In the genomic region with DNA sequence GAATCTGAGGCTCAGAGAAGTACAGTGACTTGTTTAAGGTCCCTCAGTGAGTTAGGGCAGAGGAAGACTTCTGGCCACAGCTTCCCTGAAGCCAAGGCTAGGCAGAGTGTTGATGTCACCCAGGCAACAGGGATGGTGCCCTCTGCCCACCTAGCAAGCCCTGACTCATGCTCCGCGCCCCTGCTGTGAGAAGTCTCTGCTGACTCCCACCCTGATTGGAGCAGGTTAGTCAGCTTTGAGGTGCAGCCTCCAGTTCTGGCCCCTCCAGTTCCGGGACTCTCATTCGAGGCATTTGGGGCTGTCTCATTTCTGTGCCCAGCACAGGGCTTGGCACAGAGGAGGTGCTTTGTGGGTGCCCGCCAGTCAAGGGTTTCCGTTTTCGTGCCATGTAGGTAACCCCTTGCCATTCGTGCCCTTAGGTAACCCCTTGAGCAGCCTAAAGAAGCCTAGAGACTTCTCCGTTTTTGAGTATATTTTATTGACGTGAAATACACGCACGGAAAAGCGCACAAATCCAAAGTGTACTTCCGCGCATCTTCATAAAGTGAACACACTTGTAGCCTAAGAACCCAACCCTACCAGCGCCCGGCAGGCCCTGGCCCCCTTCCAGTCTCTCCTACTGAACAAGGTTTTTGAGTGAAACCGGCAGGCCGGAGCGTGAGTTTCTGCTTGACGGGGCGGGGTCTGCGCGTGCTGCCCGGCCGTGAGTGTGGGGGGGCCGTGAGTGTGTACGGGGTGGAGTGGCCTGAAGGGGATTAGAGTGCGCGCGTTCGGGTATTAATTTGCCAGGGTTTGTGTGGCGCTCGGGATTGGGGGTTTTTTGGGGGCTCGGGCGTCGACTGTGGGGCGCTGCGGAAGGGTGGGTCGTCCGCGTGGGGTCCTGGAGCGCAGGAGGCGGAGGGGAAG, we compare ENCODE assay signal across 10 cellular contexts. TPM values are rescaled to one million over a fixed set of nuclear protein-coding genes. Genes with fewer than 3 reads are reported as not detected.
DNase-seq lines count a peak whose midpoint lies in the region; ATAC-seq and TF ChIP-seq lines count a peak whose summit lies in the region.
"Not testable (repeated sequence)": the region's sequence is repeated elsewhere in the genome, so short reads cannot be mapped to it uniquely, and the experiment has no call there.
"Had no signal": no experiment of that assay in that cellular context is flagged by ENCODE, and none has a peak within 500 bp of the region (broad histone marks: within the 10 kb centered on the region; RNA-seq: fewer than 3 reads in every experiment).

No MANE protein-coding gene starts in this region.

- POLR2A ChIA-PET in activated naive CD8-positive, alpha-beta T cell treated with anti-CD3 and anti-CD28 coated beads, Interleukin-2, amount 10 ng/mL, durations not matched to agents 7 days and 5 days (lab: Charles Lee): not testable (repeated sequence)

- not testable (repeated sequence) for H3K36me3 Mint-ChIP-seq in activated naive CD8-positive, alpha-beta T cell treated with anti-CD3 and anti-CD28 coated beads, Interleukin-2, amount 10 ng/mL, durations not matched to agents 7 days and 5 days

- TF ChIP-seq CTCF in LNCaP clone FGC (IDR thresholded peaks at IDR 0.05; ENCODE audit: control insufficient read depth, extremely low read depth, insufficient read depth); heart right ventricle (IDR thresholded peaks at IDR 0.05); vagina (IDR thresholded peaks at IDR 0.05): not testable (repeated sequence)

- not testable (repeated sequence) for H3K36me3 ChIP-seq in heart right ventricle; rectal smooth muscle tissue (ENCODE audit: control insufficient read depth, insufficient read depth, low read length); vagina

- H3K4me1 ChIP-seq in heart right ventricle; rectal smooth muscle tissue (ENCODE audit: control insufficient read depth, insufficient read depth, low read length); vagina: not testable (repeated sequence)

- DNase-seq in LNCaP clone FGC (ENCODE audit: low read depth); activated naive CD8-positive, alpha-beta T cell treated with anti-CD3 and anti-CD28 coated beads, Interleukin-2, amount 10 ng/mL, durations not matched to agents 7 days and 5 days; heart right ventricle; vagina (ENCODE audit: extremely low spot score in 2 of 2): not testable (repeated sequence)

- not testable (repeated sequence) for H3K27me3 ChIP-seq in heart right ventricle; rectal smooth muscle tissue (ENCODE audit: control insufficient read depth, insufficient read depth, low read length); vagina

- H3K4me3 ChIP-seq in LNCaP clone FGC (ENCODE audit: low read depth, low read length): peak overlapping the region; percentile 45; the same call in 1 of the 2 replicates
- peak overlapping the region in 1 of 10 donors; percentile 60 for H3K4me3 ChIP-seq in heart right ventricle
- H3K4me3 ChIP-seq in rectal smooth muscle tissue (ENCODE audit: low read length): not testable (repeated sequence)
- H3K4me3 ChIP-seq in vagina: peak overlapping the region in 1 of 2 donors; percentile 42

- ATAC-seq in GM18511 (IDR thresholded peaks at IDR 0.05; ENCODE audit: unreplicated experiment): peak; percentile 31
- peak; percentile 37 for ATAC-seq in GM21515 (IDR thresholded peaks at IDR 0.05; ENCODE audit: unreplicated experiment)
- ATAC-seq in HG02970 (IDR thresholded peaks at IDR 0.05; ENCODE audit: low FRiP score, unreplicated experiment): peak; percentile 27
- ATAC-seq in activated naive CD8-positive, alpha-beta T cell treated with anti-CD3 and anti-CD28 coated beads, Interleukin-2, amount 10 ng/mL, durations not matched to agents 7 days and 5 days (ENCODE audit: low read depth): peak; percentile 37
- peak; percentile 74 to 87 (median 79) for ATAC-seq in heart right ventricle

- WGBS in heart right ventricle, 2 donors: no CpG with 5 or more reads among the region's 44 CpGs

- not testable (repeated sequence) for H3K9ac ChIP-seq in rectal smooth muscle tissue (ENCODE audit: low read length)

- H3K27ac ChIP-seq in heart right ventricle: peak overlapping the region in 1 of 10 donors; percentile 89
- peak overlapping the region; percentile 66 for H3K27ac ChIP-seq in rectal smooth muscle tissue (ENCODE audit: low read depth, low read length)
- H3K27ac ChIP-seq in vagina: peak overlapping the region; percentile 88

- H3K9me3 Mint-ChIP-seq in activated naive CD8-positive, alpha-beta T cell treated with anti-CD3 and anti-CD28 coated beads, Interleukin-2, amount 10 ng/mL, durations not matched to agents 7 days and 5 days: not testable (repeated sequence)

- H3K27me3 Mint-ChIP-seq in activated naive CD8-positive, alpha-beta T cell treated with anti-CD3 and anti-CD28 coated beads, Interleukin-2, amount 10 ng/mL, durations not matched to agents 7 days and 5 days: not testable (repeated sequence)

- intact Hi-C loops in heart right ventricle (cut with DNase I); vagina (cut with DNase I): not testable (repeated sequence)

- not testable (repeated sequence) for H3K27ac Mint-ChIP-seq in activated naive CD8-positive, alpha-beta T cell treated with anti-CD3 and anti-CD28 coated beads, Interleukin-2, amount 10 ng/mL, durations not matched to agents 7 days and 5 days

- not testable (repeated sequence) for TF ChIP-seq POLR2A in vagina (IDR thresholded peaks at IDR 0.05)

- H3K9me3 ChIP-seq in heart right ventricle, vagina: not testable (repeated sequence)

- not testable (repeated sequence) for H3K4me1 Mint-ChIP-seq in activated naive CD8-positive, alpha-beta T cell treated with anti-CD3 and anti-CD28 coated beads, Interleukin-2, amount 10 ng/mL, durations not matched to agents 7 days and 5 days

- H3K4me3 Mint-ChIP-seq in activated naive CD8-positive, alpha-beta T cell treated with anti-CD3 and anti-CD28 coated beads, Interleukin-2, amount 10 ng/mL, durations not matched to agents 7 days and 5 days: not testable (repeated sequence)

RNA-seq across cellular contexts. Expression of a gene that starts 16.9 kb away (rescaled TPM):
- 10 to 100 TPM; 17.9 to 18.4 TPM for total RNA-seq in activated naive CD8-positive, alpha-beta T cell treated with anti-CD3 and anti-CD28 coated beads, Interleukin-2, amount 10 ng/mL, durations not matched to agents 7 days and 5 days
- total RNA-seq in heart right ventricle: 1 to 10 TPM in 7 of 10 donors, under 1 TPM in 3; 0.53 to 2.9 (median 1.6) TPM
- 1 to 10 TPM in 1 of 2 donors, under 1 TPM in 1; 0.94 to 3.1 TPM for polyA plus RNA-seq in heart right ventricle
- not detected for total RNA-seq in vagina
- total RNA-seq: mammary epithelial cell, occipital lobe had no signal
- polyA plus RNA-seq: mammary epithelial cell had no signal

Comparison
In these comparisons a context has a peak if more than half of its experiments do, and no peak if none do; other contexts are left out.
1. ATAC-seq: peak in every context shown above with its lines; median percentile 79 in heart right ventricle; 37 in GM21515; 37 in activated naive CD8-positive, alpha-beta T cell treated with anti-CD3 and anti-CD28 coated beads, Interleukin-2, amount 10 ng/mL, durations not matched to agents 7 days and 5 days; 31 in GM18511; 27 in HG02970.
2. RNA of a gene that starts 16.9 kb away (total RNA-seq): 17.9 to 18.4 TPM in activated naive CD8-positive, alpha-beta T cell treated with anti-CD3 and anti-CD28 coated beads, Interleukin-2, amount 10 ng/mL, durations not matched to agents 7 days and 5 days; 0.53 to 2.9 TPM in heart right ventricle and not detected in vagina (single experiment); every median in the first group is over 4 times any median in the second.